Comparison of ENCODE assay signal across 8 cellular contexts in genomic region chr9:128323786-128324185, GRCh38. TPM values are rescaled to one million over a fixed set of nuclear protein-coding genes. Genes with fewer than 3 reads are reported as not detected.
A peak's percentile ranks its signal among the peaks of the same experiment; 100 is the strongest.
DNase-seq lines count a peak whose midpoint lies in the region; ATAC-seq and TF ChIP-seq lines count a peak whose summit lies in the region.

No MANE protein-coding gene starts in this region.

- ATAC-seq in GM23338 (no peak), GM21717 (IDR thresholded peaks at IDR 0.05; ENCODE audit: unreplicated experiment) (no peak), mucosa of descending colon (no peak), HG02588 (IDR thresholded peaks at IDR 0.05; ENCODE audit: unreplicated experiment) (no peak)

- H3K9me2 ChIP-seq in GM23338 (ENCODE audit: insufficient read depth) = no peaks in the 10 kb centered on the region

- no peaks in the 10 kb centered on the region for H3K27me3 ChIP-seq in GM23338 (ENCODE audit: insufficient read depth)

- TF ChIP-seq CTCF in GM23338 (conservative IDR thresholded peaks at IDR 0.05; ENCODE audit: low read depth in 2 of 2) = no peak
- TF ChIP-seq CTCF in fibroblast of pulmonary artery (IDR thresholded peaks at IDR 0.05; ENCODE audit: low read length, missing control alignments) = no peak
- TF ChIP-seq CTCF in mucosa of descending colon (IDR thresholded peaks at IDR 0.05) = no peak

- H3K4me1 ChIP-seq in GM23338 (ENCODE audit: insufficient read depth) = peaks cover 7% of the 10 kb centered on the region
- H3K4me1 ChIP-seq in mucosa of descending colon (ENCODE audit: low read depth) = peaks cover 15% of the 10 kb centered on the region

- H3K36me3 ChIP-seq in GM23338 (ENCODE audit: insufficient read depth) = peaks cover 6% of the 10 kb centered on the region; the same call in 1 of the 2 replicates
- H3K36me3 ChIP-seq in SK-N-MC (ENCODE audit: insufficient read depth, low read length) = peaks cover 15% of the 10 kb centered on the region; the same call in 1 of the 2 replicates
- no peaks in the 10 kb centered on the region for H3K36me3 ChIP-seq in mucosa of descending colon (ENCODE audit: low read depth)

- H3K4me3 Mint-ChIP-seq in GM23338 = peak overlapping the region; percentile 94

- H3K27ac Mint-ChIP-seq in GM23338 = no peak overlapping the region

- peaks cover 20% of the 10 kb centered on the region for H3K36me3 Mint-ChIP-seq in GM23338 (ENCODE audit: low read depth)

- peak overlapping the region; percentile 98 for H3K9ac ChIP-seq in SK-N-MC (ENCODE audit: insufficient read length)

- H4K20me1 ChIP-seq in GM23338 (replicated peaks; ENCODE audit: insufficient read depth) = no peaks in the 10 kb centered on the region; the same call in none of the 2 replicates

- intact Hi-C loops in mucosa of descending colon (cut with DNase I, micrococcal nuclease) = no loop called here

- H3K9me3 ChIP-seq in SK-N-MC (ENCODE audit: low read depth, low read length) (no peaks in the 10 kb centered on the region), mucosa of descending colon (no peaks in the 10 kb centered on the region)

- peaks cover 18% of the 10 kb centered on the region for H3K79me2 ChIP-seq in GM23338 (replicated peaks; ENCODE audit: insufficient read depth)

- H3K9me3 Mint-ChIP-seq in GM23338 = no peaks in the 10 kb centered on the region

- peaks cover 19% of the 10 kb centered on the region for H3K27me3 Mint-ChIP-seq in GM23338 (ENCODE audit: insufficient read depth, low read depth, poor library complexity)

- H3K4me2 ChIP-seq in GM23338 = peak overlapping the region; percentile 84

- no peak overlapping the region for H2AFZ ChIP-seq in GM23338

- no peaks in the 10 kb centered on the region; the same call in 2 of the 3 replicates for H3K4me1 Mint-ChIP-seq in GM23338

- peaks cover 5% of the 10 kb centered on the region; the same call in 1 of the 2 replicates for H3F3A ChIP-seq in GM23338 (replicated peaks; ENCODE audit: low read depth)

- no peak for DNase-seq in GM23338 (ENCODE audit: low spot score)
- DNase-seq in SK-N-MC (ENCODE audit: low read depth, low spot score) = no peak
- DNase-seq in fibroblast of pulmonary artery (ENCODE audit: low read depth) = no peak
- no peak for DNase-seq in skeletal muscle cell (ENCODE audit: low read depth)
- no peak for DNase-seq in mucosa of descending colon
- DNase-seq in SK-N-DZ (ENCODE audit: low spot score) = no peak

- H3K27ac ChIP-seq in GM23338 (ENCODE audit: low read depth) (no peak overlapping the region), SK-N-MC (no peak overlapping the region)

- H3K4me3 ChIP-seq in GM23338 = peak overlapping the region; percentile 99
- H3K4me3 ChIP-seq in SK-N-MC = peak overlapping the region; percentile 94
- H3K4me3 ChIP-seq in fibroblast of pulmonary artery (replicated peaks; ENCODE audit: low read depth, low read length) = peak overlapping the region; percentile 83
- H3K4me3 ChIP-seq in skeletal muscle cell (ENCODE audit: low read depth, low read length) = peak overlapping the region; percentile 71
- no peak overlapping the region for H3K4me3 ChIP-seq in mucosa of descending colon

TF ChIP-seq in GM23338, 12 proteins besides CTCF, POLR2A, EP300 and RAD21:
- TF ChIP-seq, protein P1, sequence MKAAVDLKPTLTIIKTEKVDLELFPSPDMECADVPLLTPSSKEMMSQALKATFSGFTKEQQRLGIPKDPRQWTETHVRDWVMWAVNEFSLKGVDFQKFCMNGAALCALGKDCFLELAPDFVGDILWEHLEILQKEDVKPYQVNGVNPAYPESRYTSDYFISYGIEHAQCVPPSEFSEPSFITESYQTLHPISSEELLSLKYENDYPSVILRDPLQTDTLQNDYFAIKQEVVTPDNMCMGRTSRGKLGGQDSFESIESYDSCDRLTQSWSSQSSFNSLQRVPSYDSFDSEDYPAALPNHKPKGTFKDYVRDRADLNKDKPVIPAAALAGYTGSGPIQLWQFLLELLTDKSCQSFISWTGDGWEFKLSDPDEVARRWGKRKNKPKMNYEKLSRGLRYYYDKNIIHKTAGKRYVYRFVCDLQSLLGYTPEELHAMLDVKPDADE (IDR thresholded peaks at IDR 0.05) = no peak

RNA-seq across cellular contexts. Expression of gene COQ4, which starts 1.1 kb away (rescaled TPM):
- total RNA-seq in GM23338 (2014; rRNA removed; shearing (Covaris generic)) = 29.2 and 35.3 TPM in 2 replicates
- 34.5 and 37.0 TPM in 2 replicates for polyA plus RNA-seq in GM23338 (2016; fragmentation: Nextera tagmentation; extraction: Ambion mirVana)
- 10 to 100 TPM; 43.2 to 63.9 (median 59.1) TPM for total RNA-seq in mucosa of descending colon
- 44.3 and 60.6 TPM in 2 replicates for polyA plus RNA-seq in SK-N-DZ (2014; cell fraction: cytosol; rRNA removed)
- polyA plus RNA-seq in SK-N-DZ (2014; cell fraction: nucleus; rRNA removed) = 95.7 and 104 TPM in 2 replicates

RNA-seq across cellular contexts. Expression of gene TRUB2, which starts 1.5 kb away (rescaled TPM):
- 12.0 and 15.4 TPM in 2 replicates for total RNA-seq in GM23338 (2014; rRNA removed; shearing (Covaris generic))
- polyA plus RNA-seq in GM23338 (2016; fragmentation: Nextera tagmentation; extraction: Ambion mirVana) = 29.4 and 31.4 TPM in 2 replicates
- total RNA-seq in mucosa of descending colon = 10 to 100 TPM; 18.8 to 27.5 (median 24.3) TPM
- 22.3 and 25.6 TPM in 2 replicates for polyA plus RNA-seq in SK-N-DZ (2014; cell fraction: cytosol; rRNA removed)
- polyA plus RNA-seq in SK-N-DZ (2014; cell fraction: nucleus; rRNA removed) = 11.9 and 20.5 TPM in 2 replicates

RNA-seq across cellular contexts. Expression of gene SLC27A4, which starts 16.5 kb away (rescaled TPM):
- 21.4 and 25.3 TPM in 2 replicates for total RNA-seq in GM23338 (2014; rRNA removed; shearing (Covaris generic))
- 7.9 and 9.9 TPM in 2 replicates for polyA plus RNA-seq in GM23338 (2016; fragmentation: Nextera tagmentation; extraction: Ambion mirVana)
- total RNA-seq in mucosa of descending colon = 10 to 100 TPM; 36.5 to 46.8 (median 39.9) TPM
- polyA plus RNA-seq in SK-N-DZ (2014; cell fraction: cytosol; rRNA removed) = 25.5 and 27.0 TPM in 2 replicates
- polyA plus RNA-seq in SK-N-DZ (2014; cell fraction: nucleus; rRNA removed) = 18.5 and 20.6 TPM in 2 replicates

RNA-seq across cellular contexts. Expression of gene URM1, which starts 47.4 kb away (rescaled TPM):
- total RNA-seq in GM23338 (2014; rRNA removed; shearing (Covaris generic)) = 45.3 and 47.8 TPM in 2 replicates
- 27.9 and 28.6 TPM in 2 replicates for polyA plus RNA-seq in GM23338 (2016; fragmentation: Nextera tagmentation; extraction: Ambion mirVana)
- total RNA-seq in mucosa of descending colon = 10 to 100 TPM; 49.3 to 57.9 (median 51.8) TPM
- polyA plus RNA-seq in SK-N-DZ (2014; cell fraction: cytosol; rRNA removed) = 62.2 and 79.0 TPM in 2 replicates
- polyA plus RNA-seq in SK-N-DZ (2014; cell fraction: nucleus; rRNA removed) = 53.9 and 93.5 TPM in 2 replicates

RNA-seq across cellular contexts. Expression of gene SWI5, which starts 47.7 kb away (rescaled TPM):
- 26.6 and 31.8 TPM in 2 replicates for total RNA-seq in GM23338 (2014; rRNA removed; shearing (Covaris generic))
- polyA plus RNA-seq in GM23338 (2016; fragmentation: Nextera tagmentation; extraction: Ambion mirVana) = 35.7 and 42.5 TPM in 2 replicates
- total RNA-seq in mucosa of descending colon = 10 to 100 TPM; 10.6 to 13.8 (median 11.5) TPM
- 34.5 and 36.4 TPM in 2 replicates for polyA plus RNA-seq in SK-N-DZ (2014; cell fraction: cytosol; rRNA removed)
- polyA plus RNA-seq in SK-N-DZ (2014; cell fraction: nucleus; rRNA removed) = 10.9 and 28.7 TPM in 2 replicates
